ENCODE assay signal across 19 cellular contexts in genomic region chr7:81648716-81649115, GRCh38.
"Had no signal": no experiment of that assay in that cellular context is flagged by ENCODE, and none has a peak within 500 bp of the region (broad histone marks: within the 10 kb centered on the region; RNA-seq: fewer than 3 reads in every experiment).

No MANE protein-coding gene starts in this region.

- ATAC-seq: activated CD8-positive, alpha-beta memory T cell treated with anti-CD3 and anti-CD28 coated beads, Interleukin-2, amount 10 ng/mL, durations not matched to agents 7 days and 5 days; activated CD8-positive, alpha-beta T cell treated with anti-CD3 and anti-CD28 coated beads, Interleukin-2, amount 10 ng/mL, durations not matched to agents 7 days and 5 days; esophagus mucosa; left lung; lower lobe of right lung; naive thymus-derived CD8-positive, alpha-beta T cell; right lobe of liver; stimulated activated naive B cell treated with anti-CD40 and anti-IgM and Interleukin-4, amounts not matched to agents 10 μg/mL and 1 μg/mL and 100 μg/mL, for 72 hours had no signal

- DNase-seq: activated B cell treated with CpG ODN at 0.5 μM for 24 hours; activated CD4-positive, alpha-beta T cell treated with anti-CD3 and anti-CD28 coated beads, Interleukin-2, amount 50 U/mL, for 1 hour; activated CD8-positive, alpha-beta memory T cell treated with anti-CD3 and anti-CD28 coated beads, Interleukin-2, amount 10 ng/mL, durations not matched to agents 7 days and 5 days; activated CD8-positive, alpha-beta T cell treated with anti-CD3 and anti-CD28 coated beads, Interleukin-2, amount 10 ng/mL, durations not matched to agents 7 days and 5 days; activated naive CD4-positive, alpha-beta T cell treated with Interleukin-2 at 50 U/mL for 16 hours; activated T-cell treated with anti-CD3 and anti-CD28 coated beads, Interleukin-2, amount 50 U/mL, for 48 hours; anterior cingulate cortex; brain microvascular endothelial cell; left lung; lower lobe of right lung; mesenchymal stem cell; naive thymus-derived CD8-positive, alpha-beta T cell; right lobe of liver; stimulated activated CD4-positive, alpha-beta T cell treated with anti-CD3 and anti-CD28 coated beads, Interleukin-4, amount 100 ng/mL, for 24 hours; stimulated activated naive B cell treated with anti-CD40 and anti-IgM and Interleukin-4, amounts not matched to agents 10 μg/mL and 1 μg/mL and 100 μg/mL, for 72 hours; stomach; T-helper 1 cell had no signal

- H3K4me3 ChIP-seq: left lung, lower lobe of right lung, right lobe of liver, stomach, tibial nerve had no signal

- H3K27me3 ChIP-seq: brain microvascular endothelial cell, left lung, right lobe of liver, stomach, tibial nerve had no signal

- H3K4me1 ChIP-seq: left lung, lower lobe of right lung, right lobe of liver, stomach, tibial nerve had no signal

- H3K36me3 ChIP-seq: brain microvascular endothelial cell, left lung, lower lobe of right lung, right lobe of liver, stomach, tibial nerve had no signal

- H3K27ac ChIP-seq: brain microvascular endothelial cell, left lung, lower lobe of right lung, right lobe of liver, stomach, tibial nerve had no signal

- H3K9me3 ChIP-seq: lower lobe of right lung, right lobe of liver had no signal
